In genomic region chr6:42366011-42366705, GRCh38 we compare ENCODE assay signal across 13 cellular contexts.
DNase-seq lines count a peak whose midpoint lies in the region; ATAC-seq and TF ChIP-seq lines count a peak whose summit lies in the region.
"Had no signal": no experiment of that assay in that cellular context is flagged by ENCODE, and none has a peak within 500 bp of the region (broad histone marks: within the 10 kb centered on the region; RNA-seq: fewer than 3 reads in every experiment).

No MANE protein-coding gene starts in this region.

- H3K27ac Mint-ChIP-seq in activated CD8-positive, alpha-beta memory T cell treated with anti-CD3 and anti-CD28 coated beads, Interleukin-2, amount 10 ng/mL, durations not matched to agents 7 days and 5 days, result peak overlapping the region; percentile 97
- H3K27ac Mint-ChIP-seq in dendritic cell treated with granulocyte-macrophage colony-stimulating factor and Interleukin-4, amounts not matched to agents 40 ng/mL and 50 ng/mL, for 4 days, result peak overlapping the region; percentile 79
- no peak overlapping the region for H3K27ac Mint-ChIP-seq in endothelial cell (ENCODE audit: unreplicated experiment)

- no TSS peak for BruUV-seq in OCI-LY7 (replicated peaks; lab: Mats Ljungman, UMichigan)

- peaks cover 43% of the 10 kb centered on the region for H3K4me1 ChIP-seq in OCI-LY7 (ENCODE audit: insufficient read depth, low read length, poor library complexity, severe bottlenecking)
- peaks cover 22 to 62% (median 39%) of the 10 kb centered on the region in 4 donors for H3K4me1 ChIP-seq in stomach

- H3K36me3 ChIP-seq in OCI-LY7 (ENCODE audit: insufficient read depth, low read length) (no peaks in the 10 kb centered on the region), stomach (peaks cover 0 to 12% (median 9%) of the 10 kb centered on the region in 4 donors)

- H3K4me2 ChIP-seq in OCI-LY7 (ENCODE audit: low read length), result peak overlapping the region; percentile 67

- no peak for TF ChIP-seq EP300 in stomach (IDR thresholded peaks at IDR 0.05)

- H2AFZ ChIP-seq in OCI-LY7 (ENCODE audit: low read length), result no peak overlapping the region

- no peaks in the 10 kb centered on the region for H3K27me3 Mint-ChIP-seq in activated CD8-positive, alpha-beta memory T cell treated with anti-CD3 and anti-CD28 coated beads, Interleukin-2, amount 10 ng/mL, durations not matched to agents 7 days and 5 days
- H3K27me3 Mint-ChIP-seq in dendritic cell treated with granulocyte-macrophage colony-stimulating factor and Interleukin-4, amounts not matched to agents 40 ng/mL and 50 ng/mL, for 4 days, result no peaks in the 10 kb centered on the region
- H3K27me3 Mint-ChIP-seq in endothelial cell (ENCODE audit: unreplicated experiment), result peaks cover 13% of the 10 kb centered on the region

- ATAC-seq in activated CD8-positive, alpha-beta memory T cell treated with anti-CD3 and anti-CD28 coated beads, Interleukin-2, amount 10 ng/mL, durations not matched to agents 7 days and 5 days, result no peak
- ATAC-seq in HG02588 (IDR thresholded peaks at IDR 0.05; ENCODE audit: unreplicated experiment), result no peak

- no peak for TF ChIP-seq POLR2A in stomach (IDR thresholded peaks at IDR 0.05)

- no peaks in the 10 kb centered on the region for H3K9me3 ChIP-seq in OCI-LY7 (ENCODE audit: low read length)
- H3K9me3 ChIP-seq in stomach, result no peaks in the 10 kb centered on the region

- peaks cover 39% of the 10 kb centered on the region for H3K36me3 Mint-ChIP-seq in activated CD8-positive, alpha-beta memory T cell treated with anti-CD3 and anti-CD28 coated beads, Interleukin-2, amount 10 ng/mL, durations not matched to agents 7 days and 5 days
- peaks cover 47% of the 10 kb centered on the region for H3K36me3 Mint-ChIP-seq in dendritic cell treated with granulocyte-macrophage colony-stimulating factor and Interleukin-4, amounts not matched to agents 40 ng/mL and 50 ng/mL, for 4 days (ENCODE audit: low read depth)
- peaks cover 14% of the 10 kb centered on the region for H3K36me3 Mint-ChIP-seq in endothelial cell (ENCODE audit: low read depth, unreplicated experiment)

- 0 out of 2 replicates have a peak, but pooled peaks cover 3% of the 10 kb centered on the region for H3K79me2 ChIP-seq in OCI-LY7 (ENCODE audit: insufficient read depth, low read depth, low read length)

- intact Hi-C loops in OCI-LY7 (cut with micrococcal nuclease; ENCODE audit: unreplicated experiment), result loop anchor here (2.0 kb wide), 1 partner anchor 87 kb away; no protein-coding TSS in a partner anchor
- intact Hi-C loops in dendritic cell treated with granulocyte-macrophage colony-stimulating factor and Interleukin-4, amounts not matched to agents 40 ng/mL and 50 ng/mL, for 4 days (cut with micrococcal nuclease), result loop anchor here (5.0 kb wide), 4 partner anchors 41 to 181 kb away; partner anchors contain the start of gene TRERF1
- intact Hi-C loops in stomach (cut with DNase I; ENCODE audit: low total_unique reads), result no loop called here

- 86 to 95% (median 89%) methylated on average over 5 of the region's 5 CpGs for WGBS in stomach, 5 donors

- CTCF ChIA-PET in activated CD8-positive, alpha-beta memory T cell treated with anti-CD3 and anti-CD28 coated beads, Interleukin-2, amount 10 ng/mL, durations not matched to agents 7 days and 5 days (lab: Charles Lee), result interaction anchor here (0.9 to 3.4 kb wide), 14 partner anchors 8 to 181 kb away, joined by 3 to 20 read pairs (median 4); no protein-coding TSS in a partner anchor
- CTCF ChIA-PET in OCI-LY7 (lab: Charles Lee; ENCODE audit: unreplicated experiment), result interaction anchor here (1.3 kb wide), 1 partner anchor 18 kb away, joined by 3 read pairs; no protein-coding TSS in a partner anchor

- no peaks in the 10 kb centered on the region for H4K20me1 ChIP-seq in OCI-LY7 (ENCODE audit: insufficient read depth, low read length)

- peak overlapping the region; percentile 66 for H3K4me3 Mint-ChIP-seq in activated CD8-positive, alpha-beta memory T cell treated with anti-CD3 and anti-CD28 coated beads, Interleukin-2, amount 10 ng/mL, durations not matched to agents 7 days and 5 days
- no peak overlapping the region for H3K4me3 Mint-ChIP-seq in dendritic cell treated with granulocyte-macrophage colony-stimulating factor and Interleukin-4, amounts not matched to agents 40 ng/mL and 50 ng/mL, for 4 days
- H3K4me3 Mint-ChIP-seq in endothelial cell (ENCODE audit: unreplicated experiment), result no peak overlapping the region

- H3K4me3 ChIP-seq in OCI-LY7 (ENCODE audit: low read depth, low read length, poor library complexity, severe bottlenecking) (no peak overlapping the region), stomach (no peak overlapping the region)

- DNase-seq in activated CD8-positive, alpha-beta memory T cell treated with anti-CD3 and anti-CD28 coated beads, Interleukin-2, amount 10 ng/mL, durations not matched to agents 7 days and 5 days, result no peak
- DNase-seq in activated CD8-positive, alpha-beta memory T cell treated with anti-CD3 and anti-CD28 coated beads, Interleukin-2, amount 50 U/mL, for 4 hours, result no peak
- DNase-seq in OCI-LY7 (ENCODE audit: low spot score), result peak; percentile 59
- no peak for DNase-seq in stomach
- no peak for DNase-seq in endothelial cell (ENCODE audit: low spot score)
- DNase-seq in Kasumi-1 (lab: John Stamatoyannopoulos, UW), result no peak
- DNase-seq: activated CD8-positive, alpha-beta memory T cell treated with anti-CD3 and anti-CD28 coated beads for 24 hours; NCI-H1092; NCI-H2171 treated with DMSO at 0.1 percent for 48 hours; SIG-M5 had no signal

- H3K4me1 Mint-ChIP-seq in activated CD8-positive, alpha-beta memory T cell treated with anti-CD3 and anti-CD28 coated beads, Interleukin-2, amount 10 ng/mL, durations not matched to agents 7 days and 5 days, result peaks cover 89% of the 10 kb centered on the region
- H3K4me1 Mint-ChIP-seq in dendritic cell treated with granulocyte-macrophage colony-stimulating factor and Interleukin-4, amounts not matched to agents 40 ng/mL and 50 ng/mL, for 4 days (ENCODE audit: low read depth), result peaks cover 91% of the 10 kb centered on the region
- H3K4me1 Mint-ChIP-seq in endothelial cell (ENCODE audit: unreplicated experiment), result peaks cover 13% of the 10 kb centered on the region

- H3K27me3 ChIP-seq in stomach, result no peaks in the 10 kb centered on the region

- POLR2A ChIA-PET in OCI-LY7 (lab: Charles Lee), result interaction anchor here (0.6 to 1.3 kb wide), 5 partner anchors 21 to 1542 kb away, joined by 3 read pairs; no protein-coding TSS in a partner anchor

- H3K27ac ChIP-seq in OCI-LY7 (ENCODE audit: low read depth, low read length, poor library complexity, severe bottlenecking) (no peak overlapping the region), stomach (peak overlapping the region in 3 of 5 donors; percentile 65 to 84 (median 84))

- TF ChIP-seq CTCF in OCI-LY7 (conservative IDR thresholded peaks at IDR 0.05; ENCODE audit: low read length) (no peak), stomach (IDR thresholded peaks at IDR 0.05) (no peak), endothelial cell (IDR thresholded peaks at IDR 0.05; ENCODE audit: unreplicated experiment) (no peak)

- H3K9me2 ChIP-seq in OCI-LY7 (ENCODE audit: insufficient read depth, low read length), result no peaks in the 10 kb centered on the region

- no peaks in the 10 kb centered on the region for H3K9me3 Mint-ChIP-seq in activated CD8-positive, alpha-beta memory T cell treated with anti-CD3 and anti-CD28 coated beads, Interleukin-2, amount 10 ng/mL, durations not matched to agents 7 days and 5 days (ENCODE audit: low read depth)
- H3K9me3 Mint-ChIP-seq in dendritic cell treated with granulocyte-macrophage colony-stimulating factor and Interleukin-4, amounts not matched to agents 40 ng/mL and 50 ng/mL, for 4 days, result no peaks in the 10 kb centered on the region
- no peaks in the 10 kb centered on the region for H3K9me3 Mint-ChIP-seq in endothelial cell (ENCODE audit: unreplicated experiment)
- H3K9me3 Mint-ChIP-seq: activated naive CD4-positive, alpha-beta T cell treated with anti-CD3 and anti-CD28 coated beads, Interleukin-2, amount 50 U/mL, for 72 hours had no signal
